In genomic region chr16:8796469-8797363, GRCh38 we compare ENCODE assay signal across 1 cellular context.
TF ChIP-seq lines count a peak whose summit lies in the region.

No MANE protein-coding gene starts in this region.

TF ChIP-seq in H1, 55 proteins besides CTCF, POLR2A, EP300 and RAD21:
- TF ChIP-seq SIRT6 (IDR thresholded peaks at IDR 0.05; ENCODE audit: low read length), result no peak
- TF ChIP-seq SIN3A (conservative IDR thresholded peaks at IDR 0.05 in 1 of 2, IDR thresholded peaks at IDR 0.05 in 1 of 2; ENCODE audit: low read depth in 1 of 2, low read length in 2 of 2), result no peak
- no peak for TF ChIP-seq SIX5 (IDR thresholded peaks at IDR 0.05; ENCODE audit: low read depth, low read length)
- TF ChIP-seq CBX8 (IDR thresholded peaks at IDR 0.05; ENCODE audit: borderline replicate concordance, low read depth, low read length), result no peak
- no peak for TF ChIP-seq SRF (IDR thresholded peaks at IDR 0.05; ENCODE audit: low read depth, low read length)
- no peak for TF ChIP-seq SAP30 (IDR thresholded peaks at IDR 0.05; ENCODE audit: insufficient read depth, insufficient replicate concordance, low read length)
- no peak for TF ChIP-seq TCF12 (IDR thresholded peaks at IDR 0.05; ENCODE audit: low read depth, low read length)
- TF ChIP-seq CHD7 (IDR thresholded peaks at IDR 0.05; ENCODE audit: insufficient replicate concordance, low read length), result no peak
- no peak for TF ChIP-seq BRCA1 (IDR thresholded peaks at IDR 0.05; ENCODE audit: low read depth, low read length)
- no peak for TF ChIP-seq JUN (IDR thresholded peaks at IDR 0.05; ENCODE audit: low read depth, low read length)
- no peak for TF ChIP-seq EGR1 (IDR thresholded peaks at IDR 0.05; ENCODE audit: borderline replicate concordance, low read depth, low read length)
- no peak for TF ChIP-seq SP4 (IDR thresholded peaks at IDR 0.05; ENCODE audit: low read length)
- TF ChIP-seq TEAD4 (IDR thresholded peaks at IDR 0.05; ENCODE audit: low read depth, low read length), result no peak
- TF ChIP-seq GABPA (IDR thresholded peaks at IDR 0.05; ENCODE audit: borderline replicate concordance, insufficient read depth, low read length), result no peak
- no peak for TF ChIP-seq SP2 (IDR thresholded peaks at IDR 0.05; ENCODE audit: low read length)
- TF ChIP-seq CREB1 (IDR thresholded peaks at IDR 0.05), result no peak
- no peak for TF ChIP-seq EZH2 (IDR thresholded peaks at IDR 0.05; ENCODE audit: low read depth, low read length, severe bottlenecking)
- TF ChIP-seq RNF2 (IDR thresholded peaks at IDR 0.05; ENCODE audit: borderline replicate concordance, low read depth, low read length, missing control alignments, poor library complexity, severe bottlenecking), result no peak
